8 cellular contexts compared by ENCODE assay signal in the genomic region with DNA sequence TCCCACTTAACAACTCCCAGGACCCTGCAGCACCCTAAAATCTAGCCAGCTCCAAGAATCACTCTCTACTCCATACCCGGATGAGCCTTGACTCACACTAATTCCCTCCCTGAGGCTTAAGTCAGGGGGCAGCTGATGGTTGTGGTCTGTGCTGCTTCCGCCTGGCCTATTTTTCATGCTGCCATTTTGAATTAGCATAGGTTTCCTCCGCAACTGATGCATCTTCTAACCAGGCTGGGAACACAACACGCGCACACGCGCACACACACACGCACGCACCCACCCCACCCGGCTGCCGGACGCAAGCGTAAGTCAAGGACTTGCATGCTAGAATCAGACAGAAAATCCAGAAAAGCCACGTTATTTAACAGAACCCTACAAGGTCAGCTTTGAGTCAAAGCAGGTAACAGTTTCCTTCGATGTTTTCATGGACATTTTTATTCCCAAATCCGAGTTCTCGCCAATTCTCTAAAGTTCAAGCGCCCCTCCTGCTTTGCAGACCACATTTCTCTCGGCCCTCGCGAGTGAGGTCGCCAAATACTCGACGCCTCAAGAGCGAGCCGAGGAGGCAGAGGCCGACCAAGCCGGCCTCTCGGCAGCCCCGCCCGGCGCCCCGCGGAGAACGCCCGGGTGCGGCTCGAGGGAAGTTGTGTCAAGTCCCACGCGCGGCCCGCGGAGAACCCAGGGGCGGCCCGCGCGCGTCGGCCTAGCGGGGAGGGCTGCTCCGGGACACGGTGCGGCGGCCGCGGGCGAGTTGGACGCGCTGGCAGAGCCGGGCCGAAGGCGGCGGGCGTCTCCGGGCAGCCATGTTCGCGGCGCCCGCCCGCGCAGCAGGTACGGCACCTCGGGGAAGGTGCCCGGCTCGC. TPM values are rescaled to one million over a fixed set of nuclear protein-coding genes. Genes with fewer than 3 reads are reported as not detected.
A peak's percentile ranks its signal among the peaks of the same experiment; 100 is the strongest.
DNase-seq lines count a peak whose midpoint lies in the region; ATAC-seq, FAIRE-seq and TF ChIP-seq lines count a peak whose summit lies in the region.

No MANE protein-coding gene starts in this region.

- no peaks in the 10 kb centered on the region for H3K36me3 ChIP-seq in breast epithelium
- no peaks in the 10 kb centered on the region for H3K36me3 ChIP-seq in iPS-18a (ENCODE audit: control insufficient read depth, low read depth, low read length)

- ATAC-seq in GM21381 (IDR thresholded peaks at IDR 0.05; ENCODE audit: unreplicated experiment) (peak; percentile 28), sciatic nerve (peak; percentile 63)

- no peak for TF ChIP-seq CTCF in breast epithelium (IDR thresholded peaks at IDR 0.05)

- peak overlapping the region; percentile 58 for H3K9ac ChIP-seq in iPS-18a (ENCODE audit: low read length)

- peak overlapping the region; percentile 90 to 94 for H3K27ac ChIP-seq in breast epithelium
- H3K27ac ChIP-seq in iPS-18a (ENCODE audit: low read length), result no peak overlapping the region

- H3K9me3 ChIP-seq in breast epithelium (peaks cover 6 to 14% of the 10 kb centered on the region in 2 donors), iPS-18a (ENCODE audit: control insufficient read depth, low read depth, low read length) (peaks cover 4% of the 10 kb centered on the region)

- FAIRE-seq in HTR-8/SVneo (lab: Jason Lieb, UNC), result no peak

- no peak for TF ChIP-seq POLR2A in breast epithelium (IDR thresholded peaks at IDR 0.05)

- H3K4me1 ChIP-seq in breast epithelium (no peaks in the 10 kb centered on the region), iPS-18a (ENCODE audit: control insufficient read depth, low read depth, low read length) (peaks cover 7% of the 10 kb centered on the region)

- H3K27me3 ChIP-seq in breast epithelium, result no peaks in the 10 kb centered on the region
- peaks cover 24% of the 10 kb centered on the region for H3K27me3 ChIP-seq in iPS-18a (ENCODE audit: control insufficient read depth, insufficient read depth, low read length)

- H3K4me3 ChIP-seq in breast epithelium (peak overlapping the region; percentile 82 to 93 (median 88)), iPS-18a (ENCODE audit: low read length) (peak overlapping the region; percentile 71)

- DNase-seq in DMS153 (lab: John Stamatoyannopoulos, UW), result peak; percentile 69
- DNase-seq in HTR-8/SVneo (ENCODE audit: insufficient read length, low spot score), result peak; percentile 62
- DNase-seq in SKM-1 treated with dmso at 0.1 percent for 144 hours (lab: John Stamatoyannopoulos, UW; ENCODE audit: unreplicated experiment), result peak; percentile 21
- no peak for DNase-seq in breast epithelium (ENCODE audit: low spot score in 2 of 2)
- DNase-seq in sciatic nerve (ENCODE audit: low spot score), result peak; percentile 72
- no peak for DNase-seq in NCI-H1436 (lab: John Stamatoyannopoulos, UW)

- intact Hi-C loops in breast epithelium (cut with DNase I; ENCODE audit: low total_unique reads) (no loop called here), sciatic nerve (cut with DNase I) (loop anchor here (10.0 kb wide), 1 partner anchor 64 kb away; no protein-coding TSS in a partner anchor)

RNA-seq across cellular contexts. Expression of gene SCRN1, which starts 1.0 kb away (rescaled TPM):
- 10 to 100 TPM; 25.9 to 32.0 (median 31.5) TPM for total RNA-seq in breast epithelium
- 176 TPM for total RNA-seq in sciatic nerve

RNA-seq across cellular contexts. Expression of gene FKBP14, which starts 37.9 kb away (rescaled TPM):
- total RNA-seq in breast epithelium (10 to 100 TPM in 1 of 3 donors, 1 to 10 TPM in 2; 3.8 to 13.0 (median 9.5) TPM), sciatic nerve (15.2 TPM)

RNA-seq across cellular contexts. Expression of gene PLEKHA8, which starts 39.6 kb away (rescaled TPM):
- total RNA-seq in breast epithelium, result 10 to 100 TPM in 2 of 3 donors, 1 to 10 TPM in 1; 7.5 to 15.1 (median 14.0) TPM
- 16.9 TPM for total RNA-seq in sciatic nerve

Comparison
In these comparisons a context has a peak if more than half of its experiments do, and no peak if none do; other contexts are left out.
1. DNase-seq: peak in DMS153 (single experiment), HTR-8/SVneo (single experiment), SKM-1 treated with dmso at 0.1 percent for 144 hours (single experiment) and sciatic nerve (single experiment); none in breast epithelium (0 of 2) and NCI-H1436 (single experiment).